Comparison of ENCODE assay signal across 25 cellular contexts in genomic region chr7:158409120-158409519, GRCh38.
DNase-seq lines count a peak whose midpoint lies in the region; ATAC-seq, FAIRE-seq and TF ChIP-seq lines count a peak whose summit lies in the region.
"Had no signal": no experiment of that assay in that cellular context is flagged by ENCODE, and none has a peak within 500 bp of the region (broad histone marks: within the 10 kb centered on the region; RNA-seq: fewer than 3 reads in every experiment).

No MANE protein-coding gene starts in this region.

- H3K36me3 ChIP-seq in H7 (replicated peaks; ENCODE audit: control insufficient read depth, insufficient read depth, low read length) (no peaks in the 10 kb centered on the region), bronchial epithelial cell (ENCODE audit: control insufficient read depth, insufficient read depth, low read length) (no peaks in the 10 kb centered on the region), upper lobe of right lung (no peaks in the 10 kb centered on the region)
- H3K36me3 ChIP-seq: MG63 had no signal

- intact Hi-C loops in upper lobe of right lung (cut with DNase I) = no loop called here

- DNase-seq in H7 = peak; percentile 66
- no peak for DNase-seq in bronchial epithelial cell (ENCODE audit: low read depth)
- DNase-seq in mesenteric fat pad (ENCODE audit: low spot score) = peak; percentile 30
- peak; percentile 45 for DNase-seq in upper lobe of right lung
- DNase-seq in NCI-H82 (lab: John Stamatoyannopoulos, UW) = no peak
- DNase-seq: C1 segment of cervical spinal cord; Caco-2; CD4-positive, alpha-beta memory T cell; DMS 273 treated with DMSO at 0.1 percent for 48 hours; DMS79 treated with DMSO at 0.1 percent for 48 hours; GF-D8; IMR-90; KG1; MG63; NCI-H1694 treated with DMSO at 0.1 percent for 48 hours; NCI-H2081; NCI-H2227 treated with DMSO at 0.1 percent for 48 hours; NCI-H526 treated with DMSO at 0.1 percent for 48 hours; SIG-M5 had no signal

- peak; percentile 18 for FAIRE-seq in bronchial epithelial cell (lab: Jason Lieb, UNC)
- FAIRE-seq: GM12891, H54 had no signal

- H3K27me3 ChIP-seq in H7 (ENCODE audit: control insufficient read depth, insufficient read depth, low read length) = no peaks in the 10 kb centered on the region
- H3K27me3 ChIP-seq in bronchial epithelial cell (ENCODE audit: control insufficient read depth, insufficient read depth, low read length) = no peaks in the 10 kb centered on the region
- no peaks in the 10 kb centered on the region for H3K27me3 ChIP-seq in upper lobe of right lung
- H3K27me3 ChIP-seq: MG63 had no signal

- TF ChIP-seq CTCF in bronchial epithelial cell (IDR thresholded peaks at IDR 0.05; ENCODE audit: insufficient read depth, low read length, severe bottlenecking) = no peak
- TF ChIP-seq CTCF in upper lobe of right lung (IDR thresholded peaks at IDR 0.05) = no peak

- H3K4me3 ChIP-seq in H7 (ENCODE audit: insufficient read depth, low read depth, low read length) (no peak overlapping the region), bronchial epithelial cell (ENCODE audit: low read depth, low read length) (no peak overlapping the region), upper lobe of right lung (no peak overlapping the region)
- H3K4me3 ChIP-seq: MG63, SK-N-MC had no signal

- H3K4me1 ChIP-seq in upper lobe of right lung = no peaks in the 10 kb centered on the region
- H3K4me1 ChIP-seq: Caco-2 had no signal

- ATAC-seq in upper lobe of right lung = peak; percentile 29
- ATAC-seq in GM21786 (IDR thresholded peaks at IDR 0.05; ENCODE audit: unreplicated experiment) = no peak
- no peak for ATAC-seq in HG02588 (IDR thresholded peaks at IDR 0.05; ENCODE audit: unreplicated experiment)

- no peak overlapping the region for H3K27ac ChIP-seq in upper lobe of right lung
- H3K27ac ChIP-seq: RWPE1, SK-N-MC had no signal

- H3K9me3 ChIP-seq in upper lobe of right lung = no peaks in the 10 kb centered on the region
- H3K9me3 ChIP-seq: Caco-2, MG63 had no signal

Comparison
In these comparisons a context has a peak if more than half of its experiments do, and no peak if none do; other contexts are left out.
1. DNase-seq: peak in H7 (single experiment), mesenteric fat pad (single experiment) and upper lobe of right lung (single experiment); none in bronchial epithelial cell (single experiment) and NCI-H82 (single experiment).